12 cellular contexts compared by ENCODE assay signal in the genomic region with DNA sequence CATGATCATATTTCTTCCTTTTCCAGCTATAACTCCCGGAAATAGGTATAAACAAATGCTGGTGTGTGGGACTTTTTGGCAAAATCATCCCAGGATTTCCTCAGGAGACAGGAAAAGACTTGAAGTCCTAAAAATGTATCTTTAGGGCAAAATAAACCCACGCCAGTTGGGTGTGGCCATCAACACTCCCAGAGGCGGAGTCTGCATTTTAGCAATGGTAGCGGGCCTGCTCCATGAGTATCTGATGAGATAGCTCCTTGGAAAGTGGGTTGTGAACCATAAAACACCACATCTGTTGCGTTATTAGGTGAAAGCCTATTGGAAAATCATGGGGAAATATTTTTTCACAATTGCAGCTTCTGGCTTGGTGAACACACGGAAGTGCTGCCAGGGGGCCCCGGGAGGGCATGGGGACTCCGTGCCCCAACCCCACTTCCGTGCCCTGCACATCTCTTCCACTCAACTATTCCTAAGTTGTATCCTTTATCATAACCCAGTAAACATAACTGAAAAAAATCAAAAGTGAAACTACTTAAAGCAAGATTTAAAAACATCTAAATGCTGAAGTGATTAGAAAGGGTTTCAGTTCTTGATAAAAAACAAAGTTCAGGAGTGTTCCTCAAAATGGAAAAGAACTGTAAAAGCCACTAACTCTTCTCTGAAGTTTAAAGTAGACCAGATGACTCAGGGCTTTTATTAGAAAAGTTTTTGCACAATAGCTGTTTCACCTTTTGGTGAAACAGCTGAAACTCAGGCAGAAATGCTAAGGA.
DNase-seq lines count a peak whose midpoint lies in the region; ATAC-seq, FAIRE-seq and TF ChIP-seq lines count a peak whose summit lies in the region.
"Had no signal": no experiment of that assay in that cellular context is flagged by ENCODE, and none has a peak within 500 bp of the region (broad histone marks: within the 10 kb centered on the region; RNA-seq: fewer than 3 reads in every experiment).

No MANE protein-coding gene starts in this region.

- no peak overlapping the region for H3K27ac Mint-ChIP-seq in endodermal cell

- H3K9me2 ChIP-seq in GM23248 (ENCODE audit: insufficient read depth), result no peaks in the 10 kb centered on the region

- no peak for ATAC-seq in HG03457 (IDR thresholded peaks at IDR 0.05; ENCODE audit: unreplicated experiment)

- TF ChIP-seq CTCF in neutrophil (IDR thresholded peaks at IDR 0.05) (no peak), endodermal cell (conservative IDR thresholded peaks at IDR 0.05) (no peak)

- 0 out of 2 replicates have a peak, but pooled peaks cover 3% of the 10 kb centered on the region for H3K4me1 ChIP-seq in GM23248 (ENCODE audit: insufficient read depth)
- H3K4me1 ChIP-seq in neutrophil (ENCODE audit: control insufficient read depth in 1 of 2, insufficient read depth in 1 of 2, low read depth in 1 of 2, low read length in 1 of 2), result peaks cover 14 to 23% of the 10 kb centered on the region in 2 experiments
- H3K4me1 ChIP-seq in endodermal cell (ENCODE audit: control insufficient read depth, insufficient read depth, low read length), result no peaks in the 10 kb centered on the region

- peaks cover 4% of the 10 kb centered on the region for H3K9me3 Mint-ChIP-seq in endodermal cell

- no peaks in the 10 kb centered on the region for H4K20me1 ChIP-seq in GM23248 (ENCODE audit: insufficient read depth)

- peak; percentile 33 for FAIRE-seq in GM18507 (lab: Jason Lieb, UNC)
- FAIRE-seq: RCC 7860 had no signal

- no peaks in the 10 kb centered on the region for H3K79me2 ChIP-seq in GM23248 (ENCODE audit: insufficient read depth)

- peak overlapping the region; percentile 25 for H3K4me2 ChIP-seq in GM23248 (ENCODE audit: unreplicated experiment)

- no peak for DNase-seq in GM18507 (ENCODE audit: extremely low spot score, insufficient read length, low read depth)
- peak; percentile 27 for DNase-seq in GM23248
- DNase-seq in SKM-1 (lab: John Stamatoyannopoulos, UW; ENCODE audit: unreplicated experiment), result peak; percentile 60
- no peak for DNase-seq in UCSD-AML1 (lab: John Stamatoyannopoulos, UW; ENCODE audit: unreplicated experiment)
- no peak for DNase-seq in endodermal cell
- DNase-seq: cerebellar nuclear complex, GDM1, GOT3 had no signal

- H3K27ac ChIP-seq in GM23248 (no peak overlapping the region), neutrophil (peak overlapping the region; percentile 69), endodermal cell (ENCODE audit: low read depth, low read length) (no peak overlapping the region)

- H3K4me3 ChIP-seq in GM23248, result no peak overlapping the region
- H3K4me3 ChIP-seq in neutrophil (ENCODE audit: low read depth in 1 of 2, low read length in 1 of 2), result peak overlapping the region; percentile 35 to 49
- H3K4me3 ChIP-seq in endodermal cell (ENCODE audit: low read length), result no peak overlapping the region
- H3K4me3 ChIP-seq: thyroid gland had no signal

- H3K9me3 ChIP-seq in GM23248 (ENCODE audit: low read depth), result no peaks in the 10 kb centered on the region
- H3K9me3 ChIP-seq in neutrophil, result no peaks in the 10 kb centered on the region
- no peaks in the 10 kb centered on the region for H3K9me3 ChIP-seq in endodermal cell (ENCODE audit: control insufficient read depth, low read length)
- H3K9me3 ChIP-seq: thyroid gland had no signal

- H3K4me3 Mint-ChIP-seq in endodermal cell, result no peak overlapping the region

- WGBS in GM23248 (ENCODE audit: low coverage in 1 of 2, low lambda C conversion rate in 2 of 2, missing lambda C conversion rate in 2 of 2), 2 experiments, result 20 to 22% methylated on average over 9 of the region's 9 CpGs
- WGBS in endodermal cell (ENCODE audit: insufficient coverage in 1 of 2, insufficient read length in 1 of 2), 2 experiments, result 93 to 98% methylated on average over 6 to 9 of the region's 9 CpGs

- H3K36me3 ChIP-seq in GM23248 (ENCODE audit: low read depth) (no peaks in the 10 kb centered on the region), neutrophil (no peaks in the 10 kb centered on the region), endodermal cell (ENCODE audit: control insufficient read depth, insufficient read depth, low read length) (no peaks in the 10 kb centered on the region)
- H3K36me3 ChIP-seq: thyroid gland had no signal

- H3K27me3 ChIP-seq in GM23248 (replicated peaks; ENCODE audit: insufficient read depth) (no peaks in the 10 kb centered on the region), neutrophil (no peaks in the 10 kb centered on the region), endodermal cell (ENCODE audit: control insufficient read depth, insufficient read depth, low read length, poor library complexity, severe bottlenecking) (no peaks in the 10 kb centered on the region)
- H3K27me3 ChIP-seq: thyroid gland had no signal

- no peaks in the 10 kb centered on the region for H3K36me3 Mint-ChIP-seq in endodermal cell (ENCODE audit: low read depth)

- no peak overlapping the region for H3K9ac ChIP-seq in GM23248
- no peak overlapping the region for H3K9ac ChIP-seq in endodermal cell (ENCODE audit: extremely low read depth, low read length, poor library complexity, severe bottlenecking)

- no peaks in the 10 kb centered on the region for H3K27me3 Mint-ChIP-seq in endodermal cell (ENCODE audit: insufficient read depth)

- H3F3A ChIP-seq in GM23248 (ENCODE audit: insufficient read depth), result no peaks in the 10 kb centered on the region

- H3K4me1 Mint-ChIP-seq in endodermal cell, result no peaks in the 10 kb centered on the region

- in situ Hi-C loops in GM23248 (cut with MboI), result no loop called here

- peak overlapping the region; percentile 46; the same call in 1 of the 2 replicates for H2AFZ ChIP-seq in GM23248

Comparison
In these comparisons a context has a peak if more than half of its experiments do, and no peak if none do; other contexts are left out.
1. DNase-seq: peak in GM23248 (single experiment) and SKM-1 (single experiment); none in GM18507 (single experiment), UCSD-AML1 (single experiment) and endodermal cell (single experiment).
2. H3K4me3 ChIP-seq: peak in neutrophil (2 of 2); none in GM23248 (single experiment) and endodermal cell (single experiment).